Comparison of ENCODE assay signal across 1 cellular context in genomic region chr16:89556750-89557149, GRCh38.
TF ChIP-seq lines count a peak whose summit lies in the region.

No MANE protein-coding gene starts in this region.

TF ChIP-seq in WTC11, 78 proteins besides CTCF, POLR2A, EP300 and RAD21:
- TF ChIP-seq PREB (CRISPR knock-in tag; IDR thresholded peaks at IDR 0.05; ENCODE audit: borderline replicate concordance): no peak
- no peak for TF ChIP-seq AFF4 (CRISPR knock-in tag; IDR thresholded peaks at IDR 0.05; ENCODE audit: borderline replicate concordance)
- TF ChIP-seq NR3C1 (CRISPR knock-in tag; conservative IDR thresholded peaks at IDR 0.05; ENCODE audit: low read depth): no peak
- TF ChIP-seq NFATC4 (CRISPR knock-in tag; IDR thresholded peaks at IDR 0.05): no peak
- TF ChIP-seq STAT6 (CRISPR knock-in tag; conservative IDR thresholded peaks at IDR 0.05; ENCODE audit: low read depth): no peak
- no peak for TF ChIP-seq ZSCAN18 (CRISPR knock-in tag; IDR thresholded peaks at IDR 0.05)
- TF ChIP-seq FOXP1 (CRISPR knock-in tag; IDR thresholded peaks at IDR 0.05; ENCODE audit: borderline replicate concordance): no peak
- no peak for TF ChIP-seq ESRRA (CRISPR knock-in tag; IDR thresholded peaks at IDR 0.05; ENCODE audit: borderline replicate concordance)
